Comparison of ENCODE assay signal across 8 cellular contexts in the genomic region with DNA sequence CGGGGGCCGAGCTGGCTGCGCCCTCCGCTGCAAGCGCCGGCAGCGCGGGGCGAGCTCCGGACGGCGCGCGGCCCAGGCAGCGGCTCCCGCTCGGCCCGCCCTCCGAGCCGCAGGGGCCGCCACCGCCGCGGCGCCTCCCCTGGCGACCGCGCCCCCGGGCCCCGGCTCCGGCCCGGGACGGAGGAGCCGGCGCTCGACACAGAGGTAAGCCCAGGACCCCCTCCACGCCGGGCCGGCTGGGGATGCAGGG. TPM values are rescaled to one million over a fixed set of nuclear protein-coding genes. Genes with fewer than 3 reads are reported as not detected.
DNase-seq lines count a peak whose midpoint lies in the region; ATAC-seq, FAIRE-seq and TF ChIP-seq lines count a peak whose summit lies in the region.

No MANE protein-coding gene starts in this region.

- no peak for FAIRE-seq in small intestine (lab: Jason Lieb, UNC)

- peak; percentile 64 for ATAC-seq in GM18502 (IDR thresholded peaks at IDR 0.05; ENCODE audit: poor library complexity, unreplicated experiment)
- peak; percentile 42 for ATAC-seq in GM21786 (IDR thresholded peaks at IDR 0.05; ENCODE audit: unreplicated experiment)

- DNase-seq in NB4 (ENCODE audit: low read depth) (no peak), fibroblast of pulmonary artery (ENCODE audit: low read depth) (no peak), small intestine (no peak), T-helper 1 cell (no peak), medulla oblongata (ENCODE audit: extremely low spot score) (no peak), NCI-H69 (lab: John Stamatoyannopoulos, UW) (no peak)

- peak overlapping the region; percentile 59 for H3K4me3 ChIP-seq in NB4 (ENCODE audit: low read depth, low read length)
- H3K4me3 ChIP-seq in fibroblast of pulmonary artery (replicated peaks; ENCODE audit: low read depth, low read length): peak overlapping the region; percentile 63
- H3K4me3 ChIP-seq in small intestine (ENCODE audit: low read depth in 1 of 2, low read length in 2 of 2): peak overlapping the region; percentile 71 to 87

- H3K4me1 ChIP-seq in small intestine (ENCODE audit: control insufficient read depth in 2 of 2, insufficient read depth in 1 of 2, low read depth in 1 of 2, low read length in 1 of 2): no peaks in the 10 kb centered on the region

- H3K9me3 ChIP-seq in small intestine (ENCODE audit: control insufficient read depth, low read depth): no peaks in the 10 kb centered on the region

- 0% methylated on average over 9 to 39 of the region's 39 CpGs for WGBS in small intestine, 3 donors

- no peak for TF ChIP-seq POLR2A in NB4 (IDR thresholded peaks at IDR 0.05; ENCODE audit: extremely low read depth, insufficient read length)

- no peaks in the 10 kb centered on the region for H3K36me3 ChIP-seq in small intestine (ENCODE audit: control insufficient read depth in 2 of 2, insufficient read depth in 2 of 2, low read length in 2 of 2)

- no peaks in the 10 kb centered on the region for H3K27me3 ChIP-seq in small intestine (ENCODE audit: control insufficient read depth in 2 of 2, insufficient read depth in 2 of 2, low read length in 2 of 2)

- TF ChIP-seq CTCF in NB4 (IDR thresholded peaks at IDR 0.05; ENCODE audit: low read depth, low read length) (no peak), fibroblast of pulmonary artery (IDR thresholded peaks at IDR 0.05; ENCODE audit: low read length, missing control alignments) (no peak)

- peak overlapping the region; percentile 95 to 96 for H3K27ac ChIP-seq in small intestine (ENCODE audit: low read depth in 1 of 2, low read length in 1 of 2)

RNA-seq across cellular contexts. Expression of a gene that starts 0.2 kb away (rescaled TPM):
- polyA plus RNA-seq in small intestine: 100 to 1,000 TPM in 1 of 3 donors, 10 to 100 TPM in 2; 66.7 to 104 (median 92.7) TPM
